34 cellular contexts compared by ENCODE assay signal in the genomic region with DNA sequence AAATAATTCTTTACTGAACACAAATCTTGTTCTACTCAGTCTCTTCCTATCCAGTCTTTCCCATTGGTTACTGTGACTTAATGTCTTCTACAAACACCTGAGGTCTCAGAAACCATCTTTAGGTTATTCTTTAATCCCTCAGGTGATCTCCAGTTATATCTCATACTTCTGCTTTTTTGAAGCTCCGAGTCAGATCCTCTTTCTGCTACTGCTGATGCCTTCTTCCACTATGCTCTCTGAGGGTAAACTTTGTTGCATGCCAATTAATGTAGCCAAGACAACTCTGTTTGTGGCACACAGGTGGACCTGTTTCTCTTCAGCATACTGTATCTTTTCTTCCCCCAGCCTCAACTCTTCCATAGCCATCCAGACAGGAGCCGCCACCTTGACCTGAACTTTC. TPM values are rescaled to one million over a fixed set of nuclear protein-coding genes. Genes with fewer than 3 reads are reported as not detected.
"Had no signal": no experiment of that assay in that cellular context is flagged by ENCODE, and none has a peak within 500 bp of the region (broad histone marks: within the 10 kb centered on the region; RNA-seq: fewer than 3 reads in every experiment).

No MANE protein-coding gene starts in this region.

- DNase-seq: colonic mucosa; cortex of kidney; effector CD8-positive, alpha-beta T cell; effector memory CD8-positive, alpha-beta T cell; endodermal cell; esophagus squamous epithelium; foreskin fibroblast; foreskin melanocyte; gastrocnemius medialis; glutamatergic neuron; head of caudate nucleus; heart right ventricle; hippocampal formation; left cardiac atrium; left lung; left ventricle myocardium superior; lower lobe of right lung; mesenchymal stem cell; mucosa of descending colon; naive B cell had no signal

- H3K36me3 Mint-ChIP-seq: mesothelial cell of epicardium, naive B cell had no signal

- ATAC-seq: effector memory CD8-positive, alpha-beta T cell; esophagus mucosa; gastrocnemius medialis; heart right ventricle; left cardiac atrium; left lung; left ventricle myocardium superior; lower lobe of right lung; mucosa of descending colon had no signal

- H3K4me1 ChIP-seq: colonic mucosa, esophagus squamous epithelium, gastrocnemius medialis, heart right ventricle, left lung, lower lobe of right lung had no signal

- FAIRE-seq: endometrium, islet of Langerhans, keratinocyte had no signal

- H3K9me3 Mint-ChIP-seq: dendritic cell treated with granulocyte-macrophage colony-stimulating factor and Interleukin-4, amounts not matched to agents 40 ng/mL and 50 ng/mL, for 4 days; effector memory CD8-positive, alpha-beta T cell had no signal

- H3K4me1 Mint-ChIP-seq: endodermal cell, mesothelial cell of epicardium, naive B cell had no signal

- H3K4me3 Mint-ChIP-seq: dendritic cell treated with granulocyte-macrophage colony-stimulating factor and Interleukin-4, amounts not matched to agents 40 ng/mL and 50 ng/mL, for 4 days; effector memory CD8-positive, alpha-beta T cell; endodermal cell; mesothelial cell of epicardium; naive B cell had no signal

- H3K27ac Mint-ChIP-seq: dendritic cell treated with granulocyte-macrophage colony-stimulating factor and Interleukin-4, amounts not matched to agents 40 ng/mL and 50 ng/mL, for 4 days; effector memory CD8-positive, alpha-beta T cell; endodermal cell; mesothelial cell of epicardium; naive B cell had no signal

- H3K36me3 ChIP-seq: colonic mucosa, esophagus squamous epithelium, gastrocnemius medialis, heart right ventricle, left lung, lower lobe of right lung had no signal

- H3K9me3 ChIP-seq: colonic mucosa, esophagus squamous epithelium, gastrocnemius medialis, heart right ventricle, left lung, lower lobe of right lung, mucosa of descending colon had no signal

- H3K4me3 ChIP-seq: colonic mucosa, esophagus squamous epithelium, gastrocnemius medialis, heart right ventricle, left lung, lower lobe of right lung, mucosa of descending colon had no signal

- H3K27me3 ChIP-seq: colonic mucosa, esophagus squamous epithelium, gastrocnemius medialis, left lung had no signal

- H3K27ac ChIP-seq: colonic mucosa, epithelial cell of prostate, esophagus squamous epithelium, gastrocnemius medialis, heart right ventricle, left lung, lower lobe of right lung had no signal

RNA-seq across cellular contexts. Expression of gene APCS, which starts 3.1 kb away (rescaled TPM):
- total RNA-seq: dermis microvascular lymphatic vessel endothelial cell, endodermal cell, esophagus mucosa, esophagus squamous epithelium, glomerular endothelial cell, heart right ventricle, kidney epithelial cell, left cardiac atrium, left lung, left ventricle myocardium superior, lower leg skin, lower lobe of right lung, lung microvascular endothelial cell, mesenteric fat pad, mesothelial cell of epicardium, mucosa of descending colon, myocyte had no signal
- polyA plus RNA-seq: heart right ventricle, keratinocyte had no signal

RNA-seq across cellular contexts. Expression of gene OR10J5, which starts 48.7 kb away (rescaled TPM):
- total RNA-seq: colonic mucosa, dermis microvascular lymphatic vessel endothelial cell, endodermal cell, esophagus mucosa, esophagus squamous epithelium, gastrocnemius medialis, glomerular endothelial cell, heart right ventricle, kidney epithelial cell, left cardiac atrium, left lung, left ventricle myocardium superior, lower leg skin, lower lobe of right lung, lung microvascular endothelial cell, mesenteric fat pad, mesothelial cell of epicardium, mucosa of descending colon, myocyte had no signal
- polyA plus RNA-seq: heart right ventricle, keratinocyte had no signal
